In genomic region chr22:20221421-20222340, GRCh38 we compare ENCODE assay signal across 25 cellular contexts. TPM values are rescaled to one million over a fixed set of nuclear protein-coding genes. Genes with fewer than 3 reads are reported as not detected.
DNase-seq lines count a peak whose midpoint lies in the region; ATAC-seq, FAIRE-seq and TF ChIP-seq lines count a peak whose summit lies in the region.
"Had no signal": no experiment of that assay in that cellular context is flagged by ENCODE, and none has a peak within 500 bp of the region (broad histone marks: within the 10 kb centered on the region; RNA-seq: fewer than 3 reads in every experiment).

No MANE protein-coding gene starts in this region.

- peak; percentile 60 to 68 for ATAC-seq in left cardiac atrium
- peak; percentile 78 to 95 (median 88) for ATAC-seq in pancreas
- no peak for ATAC-seq in stimulated activated naive CD8-positive, alpha-beta T cell treated with anti-CD3 and anti-CD28 coated beads, Interleukin-15, amount 100 ng/mL, for 72 hours
- ATAC-seq: A549; activated T-helper 17 cell treated with anti-CD3 and anti-CD28 coated beads, Interleukin-2, amount 50 U/mL, for 72 hours; mucosa of descending colon; natural killer cell treated with Interleukin-12 subunit alpha and Interleukin-12 subunit beta and Interleukin-15 and Interleukin-18, amount 100 ng/mL, for 72 hours had no signal

- 0 out of 2 replicates have a peak overlapping the region, but pooled peaks have one; percentile 51 for H3K9ac ChIP-seq in BLaER1
- H3K9ac ChIP-seq: GM23248 had no signal

- peaks cover 55% of the 10 kb centered on the region for H3K4me1 ChIP-seq in BLaER1
- peaks cover 12 to 17% (median 14%) of the 10 kb centered on the region in 3 donors for H3K4me1 ChIP-seq in pancreas

- peaks cover 8 to 14% of the 10 kb centered on the region in 2 donors for H3K9me3 Mint-ChIP-seq in stimulated activated naive CD8-positive, alpha-beta T cell treated with anti-CD3 and anti-CD28 coated beads, Interleukin-15, amount 100 ng/mL, for 72 hours
- H3K9me3 Mint-ChIP-seq: activated naive CD4-positive, alpha-beta T cell treated with anti-CD3 and anti-CD28 coated beads, Interleukin-2, amount 50 U/mL, for 24 hours; activated T-helper 17 cell treated with anti-CD3 and anti-CD28 coated beads, Interleukin-2, amount 50 U/mL, for 72 hours had no signal

- TF ChIP-seq CTCF in pancreas (IDR thresholded peaks at IDR 0.05): no peak

- intact Hi-C loops in left cardiac atrium (cut with DNase I) (no loop called here), pancreas (cut with DNase I) (no loop called here)

- FAIRE-seq in pancreas (lab: Jason Lieb, UNC): no peak
- FAIRE-seq: A549 had no signal

- H3K27ac ChIP-seq in BLaER1 (peak overlapping the region; percentile 74), pancreas (peak overlapping the region in 2 of 4 donors; percentile 9 to 46)
- H3K27ac ChIP-seq: A549, GM23248, uterus had no signal

- WGBS in pancreas, 2 donors: 37 to 39% methylated on average over 17 of the region's 17 CpGs

- no peaks in the 10 kb centered on the region for H3K36me3 ChIP-seq in BLaER1
- H3K36me3 ChIP-seq in pancreas: no peaks in the 10 kb centered on the region
- H3K36me3 ChIP-seq: uterus had no signal

- H3K4me3 Mint-ChIP-seq in stimulated activated naive CD8-positive, alpha-beta T cell treated with anti-CD3 and anti-CD28 coated beads, Interleukin-15, amount 100 ng/mL, for 72 hours: no peak overlapping the region
- H3K4me3 Mint-ChIP-seq: activated CD4-positive, alpha-beta memory T cell treated with anti-CD3 and anti-CD28 coated beads, Interleukin-2, amount 10 ng/mL, durations not matched to agents 7 days and 5 days; activated naive CD4-positive, alpha-beta T cell treated with anti-CD3 and anti-CD28 coated beads, Interleukin-2, amount 50 U/mL, for 24 hours; activated T-helper 17 cell treated with anti-CD3 and anti-CD28 coated beads, Interleukin-2, amount 50 U/mL, for 72 hours; natural killer cell treated with Interleukin-12 subunit alpha and Interleukin-12 subunit beta and Interleukin-15 and Interleukin-18, amount 100 ng/mL, for 72 hours; T-helper 1 cell treated with Interleukin-12 subunit alpha and Interleukin-12 subunit beta and Interleukin-4 antibody, amounts not matched to agents 30 μg/mL and 1 μg/mL, for 36 hours had no signal

- no peaks in the 10 kb centered on the region for H4K20me1 ChIP-seq in BLaER1

- no peaks in the 10 kb centered on the region for H3K4me1 Mint-ChIP-seq in stimulated activated naive CD8-positive, alpha-beta T cell treated with anti-CD3 and anti-CD28 coated beads, Interleukin-15, amount 100 ng/mL, for 72 hours
- H3K4me1 Mint-ChIP-seq: activated CD4-positive, alpha-beta memory T cell treated with anti-CD3 and anti-CD28 coated beads, Interleukin-2, amount 10 ng/mL, durations not matched to agents 7 days and 5 days; activated naive CD4-positive, alpha-beta T cell treated with anti-CD3 and anti-CD28 coated beads, Interleukin-2, amount 50 U/mL, for 24 hours; activated T-helper 17 cell treated with anti-CD3 and anti-CD28 coated beads, Interleukin-2, amount 50 U/mL, for 72 hours had no signal

- no peaks in the 10 kb centered on the region for H3K27me3 Mint-ChIP-seq in stimulated activated naive CD8-positive, alpha-beta T cell treated with anti-CD3 and anti-CD28 coated beads, Interleukin-15, amount 100 ng/mL, for 72 hours
- H3K27me3 Mint-ChIP-seq: activated CD4-positive, alpha-beta memory T cell treated with anti-CD3 and anti-CD28 coated beads, Interleukin-2, amount 10 ng/mL, durations not matched to agents 7 days and 5 days; natural killer cell treated with Interleukin-12 subunit alpha and Interleukin-12 subunit beta and Interleukin-15 and Interleukin-18, amount 100 ng/mL, for 72 hours had no signal

- peaks cover 8% of the 10 kb centered on the region; the same call in 1 of the 2 replicates for H3K9me3 ChIP-seq in BLaER1
- H3K9me3 ChIP-seq in pancreas: no peaks in the 10 kb centered on the region
- H3K9me3 ChIP-seq: A549, mucosa of descending colon, uterus had no signal

- peak overlapping the region; percentile 68 for H3K4me2 ChIP-seq in BLaER1
- H3K4me2 ChIP-seq: A549 had no signal

- DNase-seq in NCI-H69 (lab: John Stamatoyannopoulos, UW) (peak; percentile 71), left cardiac atrium (no peak), pancreas (peak in 4 of 6 donors; percentile 50 to 75 (median 60)), NCI-H1092 (lab: John Stamatoyannopoulos, UW) (no peak), NCI-H748 (lab: John Stamatoyannopoulos, UW; ENCODE audit: unreplicated experiment) (no peak), NCI-H510A treated with DMSO at 0.1 percent for 48 hours (lab: John Stamatoyannopoulos, UW) (no peak)
- no peak for DNase-seq in stimulated activated naive CD8-positive, alpha-beta T cell treated with anti-CD3 and anti-CD28 coated beads, Interleukin-15, amount 100 ng/mL, for 72 hours
- DNase-seq: activated CD4-positive, alpha-beta memory T cell treated with anti-CD3 and anti-CD28 coated beads, Interleukin-2, amount 10 ng/mL, durations not matched to agents 7 days and 5 days; activated CD4-positive, CD25-positive, alpha-beta regulatory T cell treated with anti-CD3 and anti-CD28 coated beads, Interleukin-2, amount 50 U/mL, for 72 hours; activated CD8-positive, alpha-beta memory T cell treated with anti-CD3 and anti-CD28 coated beads, Interleukin-2, amount 50 U/mL, for 48 hours; AML-193; central memory CD4-positive, alpha-beta T cell; GM23248; mucosa of descending colon; MV-4-11; NCI-H1694 treated with DMSO at 0.1 percent for 48 hours; NCI-H524; stimulated activated CD4-positive, alpha-beta T cell treated with anti-CD3 and anti-CD28 coated beads, Interleukin-2, amount 100 ng/mL, for 48 hours; uterus had no signal

- H3K4me3 ChIP-seq in BLaER1: no peak overlapping the region
- H3K4me3 ChIP-seq in pancreas: no peak overlapping the region
- H3K4me3 ChIP-seq: A549, GM23248, mucosa of descending colon, uterus had no signal

- no peak overlapping the region for H3K27ac Mint-ChIP-seq in stimulated activated naive CD8-positive, alpha-beta T cell treated with anti-CD3 and anti-CD28 coated beads, Interleukin-15, amount 100 ng/mL, for 72 hours
- H3K27ac Mint-ChIP-seq: activated CD4-positive, alpha-beta memory T cell treated with anti-CD3 and anti-CD28 coated beads, Interleukin-2, amount 10 ng/mL, durations not matched to agents 7 days and 5 days; activated naive CD4-positive, alpha-beta T cell treated with anti-CD3 and anti-CD28 coated beads, Interleukin-2, amount 50 U/mL, for 24 hours; activated T-helper 17 cell treated with anti-CD3 and anti-CD28 coated beads, Interleukin-2, amount 50 U/mL, for 72 hours; natural killer cell treated with Interleukin-12 subunit alpha and Interleukin-12 subunit beta and Interleukin-15 and Interleukin-18, amount 100 ng/mL, for 72 hours; T-helper 1 cell treated with Interleukin-12 subunit alpha and Interleukin-12 subunit beta and Interleukin-4 antibody, amounts not matched to agents 30 μg/mL and 1 μg/mL, for 36 hours had no signal

- no peaks in the 10 kb centered on the region for H3K27me3 ChIP-seq in BLaER1
- no peaks in the 10 kb centered on the region for H3K27me3 ChIP-seq in pancreas
- H3K27me3 ChIP-seq: uterus had no signal

RNA-seq across cellular contexts. Expression of gene RTN4R, which starts 46.4 kb away (rescaled TPM):
- total RNA-seq in left cardiac atrium (1 to 10 TPM; 1.4 to 1.8 TPM), pancreas (1 to 10 TPM in 5 of 6 donors, under 1 TPM in 1; 0.88 to 7.4 (median 1.9) TPM)
- polyA plus RNA-seq in pancreas: 1 to 10 TPM; 1.7 TPM
- total RNA-seq: GM23248 had no signal

Comparison
In these comparisons a context has a peak if more than half of its experiments do, and no peak if none do; other contexts are left out.
1. DNase-seq: peak in NCI-H69 (single experiment) and pancreas (4 of 6); none in left cardiac atrium (single experiment), NCI-H1092 (single experiment), NCI-H748 (single experiment), NCI-H510A treated with DMSO at 0.1 percent for 48 hours (single experiment) and stimulated activated naive CD8-positive, alpha-beta T cell treated with anti-CD3 and anti-CD28 coated beads, Interleukin-15, amount 100 ng/mL, for 72 hours (0 of 2).